20 cellular contexts compared by ENCODE assay signal in the genomic region with DNA sequence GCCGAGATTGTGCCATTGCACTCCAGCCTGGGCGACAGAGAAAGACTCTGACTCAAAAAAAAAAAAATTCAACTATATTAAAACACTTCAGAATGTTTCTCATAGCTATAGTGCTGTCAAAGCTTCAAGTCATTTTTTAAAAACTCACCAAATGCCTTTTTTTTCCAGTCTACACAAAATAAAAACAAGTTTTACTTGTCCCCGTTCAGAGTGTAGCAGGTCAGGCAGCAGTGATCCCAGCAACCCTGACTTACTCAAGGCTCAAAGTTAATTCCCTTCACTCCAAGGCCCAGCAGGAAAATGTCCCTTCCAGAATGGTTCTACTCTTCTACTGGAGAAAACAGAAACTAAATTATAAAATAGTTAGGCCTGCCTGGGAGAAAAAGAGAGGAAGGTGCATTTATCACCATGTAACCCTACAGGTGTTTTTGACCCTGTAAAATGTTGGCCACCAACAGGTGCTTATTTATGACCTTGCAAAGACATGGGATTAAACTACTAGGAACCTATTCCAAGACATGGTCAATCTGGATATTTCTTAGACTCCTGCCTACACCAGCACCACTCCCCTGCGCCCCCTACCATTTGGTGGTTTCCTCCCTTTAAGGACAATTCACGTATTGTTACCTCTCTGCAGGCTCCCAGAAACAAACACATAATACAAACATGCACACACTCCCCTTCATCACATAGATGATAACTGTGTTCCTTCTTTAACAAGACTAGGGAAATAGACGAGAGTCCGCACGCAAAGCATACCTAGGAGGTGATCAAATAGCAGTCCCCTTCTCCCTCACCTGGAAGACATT. TPM values are rescaled to one million over a fixed set of nuclear protein-coding genes. Genes with fewer than 3 reads are reported as not detected.
DNase-seq lines count a peak whose midpoint lies in the region; ATAC-seq and TF ChIP-seq lines count a peak whose summit lies in the region.
"Had no signal": no experiment of that assay in that cellular context is flagged by ENCODE, and none has a peak within 500 bp of the region (broad histone marks: within the 10 kb centered on the region; RNA-seq: fewer than 3 reads in every experiment).

No MANE protein-coding gene starts in this region.

- peaks cover 57% of the 10 kb centered on the region for H4K20me1 ChIP-seq in IMR-90 (ENCODE audit: insufficient read depth, low read length)

- no peak overlapping the region for H3K14ac ChIP-seq in IMR-90 (replicated peaks; ENCODE audit: low read depth, low read length)

- H3K4me3 Mint-ChIP-seq in activated B cell treated with CpG ODN at 0.5 μM for 24 hours: peak overlapping the region; percentile 59
- H3K4me3 Mint-ChIP-seq in mesothelial cell of epicardium: no peak overlapping the region
- no peak overlapping the region for H3K4me3 Mint-ChIP-seq in T-helper 2 cell treated with Interferon-gamma antibody and Interleukin-4, amounts not matched to agents 5 μg/mL and 100 μg/mL, for 36 hours
- H3K4me3 Mint-ChIP-seq: activated naive CD8-positive, alpha-beta T cell treated with anti-CD3 and anti-CD28 coated beads, Interleukin-2, amount 10 ng/mL, durations not matched to agents 7 days and 5 days; activated T-helper 1 cell treated with anti-CD3 and anti-CD28 coated beads, Interleukin-12 subunit alpha, Interleukin-12 subunit beta, Interleukin-2, Interleukin-4 antibody, amounts not matched to agents 30 ng/mL and 10 ng/mL and 1 ng/mL, durations not matched to agents 14 hours and 24 hours and 36 hours; CD14-positive monocyte had no signal

- H3K4me1 ChIP-seq in IMR-90 (ENCODE audit: control insufficient read depth, insufficient read depth, low read length): peaks cover 18% of the 10 kb centered on the region

- H2AK5ac ChIP-seq in IMR-90 (ENCODE audit: low read depth, low read length): no peak overlapping the region

- no peak for TF ChIP-seq RAD21 in IMR-90 (IDR thresholded peaks at IDR 0.05; ENCODE audit: low read length)

- dilution Hi-C loops in IMR-90 (cut with HindIII; ENCODE audit: low sequenced_read_pairs, unreplicated experiment): no loop called here

- H3K36me3 ChIP-seq in IMR-90 (ENCODE audit: control insufficient read depth, insufficient read depth, low read length): no peaks in the 10 kb centered on the region
- H3K36me3 ChIP-seq: uterus had no signal

- H3K27ac Mint-ChIP-seq in activated B cell treated with CpG ODN at 0.5 μM for 24 hours: peak overlapping the region; percentile 95
- H3K27ac Mint-ChIP-seq in mesothelial cell of epicardium: peak overlapping the region; percentile 34
- no peak overlapping the region for H3K27ac Mint-ChIP-seq in T-helper 2 cell treated with Interferon-gamma antibody and Interleukin-4, amounts not matched to agents 5 μg/mL and 100 μg/mL, for 36 hours
- H3K27ac Mint-ChIP-seq: activated naive CD8-positive, alpha-beta T cell treated with anti-CD3 and anti-CD28 coated beads, Interleukin-2, amount 10 ng/mL, durations not matched to agents 7 days and 5 days; activated T-helper 1 cell treated with anti-CD3 and anti-CD28 coated beads, Interleukin-12 subunit alpha, Interleukin-12 subunit beta, Interleukin-2, Interleukin-4 antibody, amounts not matched to agents 30 ng/mL and 10 ng/mL and 1 ng/mL, durations not matched to agents 14 hours and 24 hours and 36 hours had no signal

- no peak overlapping the region; the same call in 1 of the 2 replicates for H3K23ac ChIP-seq in IMR-90 (ENCODE audit: low read depth, low read length)

- H4K8ac ChIP-seq in IMR-90 (ENCODE audit: low read depth in 2 of 2, low read length in 2 of 2): no peak overlapping the region

- no peak overlapping the region for H4K91ac ChIP-seq in IMR-90 (ENCODE audit: insufficient read depth, low read depth, low read length)

- H3K36me3 Mint-ChIP-seq in activated B cell treated with CpG ODN at 0.5 μM for 24 hours (ENCODE audit: low read depth) (peaks cover 16% of the 10 kb centered on the region), mesothelial cell of epicardium (no peaks in the 10 kb centered on the region)
- H3K36me3 Mint-ChIP-seq in T-helper 2 cell treated with Interferon-gamma antibody and Interleukin-4, amounts not matched to agents 5 μg/mL and 100 μg/mL, for 36 hours (ENCODE audit: low read depth): peaks cover 9% of the 10 kb centered on the region

- no peak overlapping the region for H3K18ac ChIP-seq in IMR-90 (ENCODE audit: low read depth, low read length)

- H3K4me2 ChIP-seq in IMR-90 (ENCODE audit: low read depth, low read length): no peak overlapping the region
- H3K4me2 ChIP-seq: smooth muscle cell had no signal

- H3K79me1 ChIP-seq in IMR-90 (ENCODE audit: low read depth in 1 of 2, low read length in 2 of 2): peaks cover 15 to 73% of the 10 kb centered on the region in 2 experiments

- no peak overlapping the region for H3K9ac ChIP-seq in IMR-90 (ENCODE audit: low read depth, low read length)

- H2BK15ac ChIP-seq in IMR-90 (ENCODE audit: low read depth, low read length): no peak overlapping the region

- POLR2A ChIA-PET in IMR-90 (lab: Charles Lee; ENCODE audit: unreplicated experiment) (no interaction called here), activated B cell treated with CpG ODN at 0.5 μM for 24 hours (lab: Charles Lee) (interaction anchor here (0.6 to 1.0 kb wide), 3 partner anchors 10 to 19 kb away, joined by 3 to 10 read pairs (median 4); no protein-coding TSS in a partner anchor)

- no peak overlapping the region for H3K4me3 ChIP-seq in IMR-90 (ENCODE audit: insufficient read depth, low read depth, low read length)
- H3K4me3 ChIP-seq: smooth muscle cell, uterus had no signal

- BruUV-seq in IMR-90 (replicated peaks; lab: Mats Ljungman, UMichigan): no TSS peak

- WGBS in IMR-90 (ENCODE audit: extremely low coverage in 2 of 2, insufficient read length in 1 of 2), 2 experiments: 100% methylated on average over 3 of the region's 8 CpGs; no CpG with 5 or more reads in 1 of the 2 experiments

- H4K5ac ChIP-seq in IMR-90 (ENCODE audit: low read depth, low read length): no peak overlapping the region; the same call in 1 of the 2 replicates

- in situ Hi-C loops in IMR-90 (cut with MboI; ENCODE audit: low sequenced_read_pairs): no loop called here

- H2AFZ ChIP-seq in IMR-90 (replicated peaks; ENCODE audit: low read length, poor library complexity): no peak overlapping the region

- no peaks in the 10 kb centered on the region for H3K9me3 ChIP-seq in IMR-90 (ENCODE audit: control insufficient read depth, insufficient read depth, low read length)
- H3K9me3 ChIP-seq: uterus had no signal

- intact Hi-C loops in IMR-90 (cut with micrococcal nuclease): no loop called here
- intact Hi-C loops in activated B cell treated with CpG ODN at 0.5 μM for 24 hours (cut with micrococcal nuclease): loop anchor here (5.0 to 10.0 kb wide), 4 partner anchors 225 to 1315 kb away; partner anchors contain the start of genes GNAO1, HERPUD1 and KATNB1

- TF ChIP-seq CTCF in C4-2B (conservative IDR thresholded peaks at IDR 0.05) (0 out of 2 replicates have a peak, but pooled peaks have one; percentile 2), IMR-90 (conservative IDR thresholded peaks at IDR 0.05; ENCODE audit: low read depth, low read length) (no peak), activated B cell treated with CpG ODN at 0.5 μM for 24 hours (IDR thresholded peaks at IDR 0.05) (no peak), mesothelial cell of epicardium (IDR thresholded peaks at IDR 0.05; ENCODE audit: unreplicated experiment) (no peak)

- H3K27me3 Mint-ChIP-seq in activated B cell treated with CpG ODN at 0.5 μM for 24 hours (no peaks in the 10 kb centered on the region), mesothelial cell of epicardium (ENCODE audit: low read depth) (no peaks in the 10 kb centered on the region)
- H3K27me3 Mint-ChIP-seq in T-helper 2 cell treated with Interferon-gamma antibody and Interleukin-4, amounts not matched to agents 5 μg/mL and 100 μg/mL, for 36 hours (ENCODE audit: low read depth): no peaks in the 10 kb centered on the region
- H3K27me3 Mint-ChIP-seq: activated naive CD8-positive, alpha-beta T cell treated with anti-CD3 and anti-CD28 coated beads, Interleukin-2, amount 10 ng/mL, durations not matched to agents 7 days and 5 days had no signal

- H3K9me3 Mint-ChIP-seq in activated B cell treated with CpG ODN at 0.5 μM for 24 hours: no peaks in the 10 kb centered on the region
- H3K9me3 Mint-ChIP-seq in mesothelial cell of epicardium: no peaks in the 10 kb centered on the region
- H3K9me3 Mint-ChIP-seq in T-helper 2 cell treated with Interferon-gamma antibody and Interleukin-4, amounts not matched to agents 5 μg/mL and 100 μg/mL, for 36 hours: no peaks in the 10 kb centered on the region
- H3K9me3 Mint-ChIP-seq: activated naive CD8-positive, alpha-beta T cell treated with anti-CD3 and anti-CD28 coated beads, Interleukin-2, amount 10 ng/mL, durations not matched to agents 7 days and 5 days; activated T-helper 1 cell treated with anti-CD3 and anti-CD28 coated beads, Interleukin-12 subunit alpha, Interleukin-12 subunit beta, Interleukin-2, Interleukin-4 antibody, amounts not matched to agents 30 ng/mL and 10 ng/mL and 1 ng/mL, durations not matched to agents 14 hours and 24 hours and 36 hours; CD14-positive monocyte had no signal

- H3K56ac ChIP-seq in IMR-90 (ENCODE audit: extremely low read depth, insufficient read depth, low read length): no peak overlapping the region

- H3K27me3 ChIP-seq in IMR-90 (ENCODE audit: control insufficient read depth, insufficient read depth, low read length): no peaks in the 10 kb centered on the region
- H3K27me3 ChIP-seq: uterus had no signal

- H3K4ac ChIP-seq in IMR-90 (ENCODE audit: low read depth, low read length): no peak overlapping the region

- no peak for TF ChIP-seq POLR2A in IMR-90 (IDR thresholded peaks at IDR 0.05; ENCODE audit: low read depth, low read length)

- H2BK5ac ChIP-seq in IMR-90 (ENCODE audit: low read depth, low read length, poor library complexity, severe bottlenecking): peak overlapping the region; percentile 67

- H3K4me1 Mint-ChIP-seq in activated B cell treated with CpG ODN at 0.5 μM for 24 hours: peaks cover 85% of the 10 kb centered on the region
- peaks cover 32% of the 10 kb centered on the region for H3K4me1 Mint-ChIP-seq in mesothelial cell of epicardium
- H3K4me1 Mint-ChIP-seq in T-helper 2 cell treated with Interferon-gamma antibody and Interleukin-4, amounts not matched to agents 5 μg/mL and 100 μg/mL, for 36 hours (ENCODE audit: low read depth): peaks cover 44% of the 10 kb centered on the region

- ATAC-seq in IMR-90 (ENCODE audit: low read depth) (no peak), activated B cell treated with CpG ODN at 0.5 μM for 24 hours (ENCODE audit: low read depth) (no peak)
- ATAC-seq: left cardiac atrium had no signal

- no peak overlapping the region for H2BK20ac ChIP-seq in IMR-90 (ENCODE audit: low read depth, low read length)

- no peak overlapping the region for H2BK120ac ChIP-seq in IMR-90 (ENCODE audit: low read depth, low read length)

- DNase-seq in IMR-90: no peak
- no peak for DNase-seq in activated B cell treated with CpG ODN at 0.5 μM for 24 hours
- no peak for DNase-seq in mesothelial cell of epicardium (ENCODE audit: low spot score in 2 of 2, unreplicated experiment in 2 of 2)
- DNase-seq in islet precursor cell: no peak
- DNase-seq in amniotic stem cell (lab: John Stamatoyannopoulos, UW): no peak
- no peak for DNase-seq in AG20443 (ENCODE audit: low spot score)
- no peak for DNase-seq in T-helper 2 cell treated with Interferon-gamma antibody and Interleukin-4, amounts not matched to agents 5 μg/mL and 100 μg/mL, for 36 hours (ENCODE audit: low spot score)
- DNase-seq: activated CD4-positive, alpha-beta T cell treated with anti-CD3 and anti-CD28 coated beads for 1 hour; activated naive CD8-positive, alpha-beta T cell treated with anti-CD3 and anti-CD28 coated beads, Interleukin-2, amount 10 ng/mL, durations not matched to agents 7 days and 5 days; dermis blood vessel endothelial cell; left cardiac atrium; midbrain; NCI-H1092 treated with DMSO at 0.1 percent for 48 hours; NCI-H748 treated with DMSO at 0.1 percent for 48 hours; stimulated activated CD4-positive, alpha-beta T cell treated with anti-CD3 and anti-CD28 coated beads, Interleukin-4, amount 100 ng/mL, for 24 hours; uterus had no signal

- no peak overlapping the region for H3K27ac ChIP-seq in C4-2B
- H3K27ac ChIP-seq in IMR-90 (ENCODE audit: insufficient read depth, low read length): no peak overlapping the region
- H3K27ac ChIP-seq: uterus had no signal

- H2AK9ac ChIP-seq in IMR-90 (replicated peaks; ENCODE audit: low read depth, low read length, poor library complexity): no peak overlapping the region

- H3K9me1 ChIP-seq in IMR-90 (ENCODE audit: insufficient read depth, low read length): peaks cover 20% of the 10 kb centered on the region

- CTCF ChIA-PET in IMR-90 (lab: Yijun Ruan, JAX) (interaction anchor here (0.6 kb wide), 1 partner anchor 786 kb away, joined by 3 read pairs; no protein-coding TSS in a partner anchor), activated B cell treated with CpG ODN at 0.5 μM for 24 hours (lab: Charles Lee) (no interaction called here)

RNA-seq across cellular contexts. Expression of gene AMFR, which starts 5.4 kb away (rescaled TPM):
- total RNA-seq in IMR-90 (2012; rRNA removed) (215 and 216 TPM in 2 replicates), activated B cell treated with CpG ODN at 0.5 μM for 24 hours (118 and 134 TPM in 2 replicates), mesothelial cell of epicardium (54.6 to 60.0 TPM (median 58.1 TPM) in 3 replicates)
- 60.7 and 74.3 TPM in 2 replicates for polyA plus RNA-seq in IMR-90 (2012; rRNA removed)
- 79.2 and 162 TPM in 2 replicates for polyA plus RNA-seq in IMR-90 (2012; cell fraction: cytosol; rRNA removed)
- polyA plus RNA-seq in IMR-90 (2012; cell fraction: nucleus; rRNA removed; ENCODE audit: low replicate concordance): 61.8 and 76.4 TPM in 2 replicates

RNA-seq across cellular contexts. Expression of gene NUDT21, which starts 31.2 kb away (rescaled TPM):
- 165 and 166 TPM in 2 replicates for total RNA-seq in IMR-90 (2012; rRNA removed)
- polyA plus RNA-seq in IMR-90 (2012; rRNA removed): 52.4 and 60.9 TPM in 2 replicates
- 42.7 and 48.8 TPM in 2 replicates for polyA plus RNA-seq in IMR-90 (2012; cell fraction: cytosol; rRNA removed)
- 19.6 and 21.6 TPM in 2 replicates for polyA plus RNA-seq in IMR-90 (2012; cell fraction: nucleus; rRNA removed; ENCODE audit: low replicate concordance)
- 108 and 111 TPM in 2 replicates for total RNA-seq in activated B cell treated with CpG ODN at 0.5 μM for 24 hours
- 134 to 141 TPM (median 136 TPM) in 3 replicates for total RNA-seq in mesothelial cell of epicardium

RNA-seq across cellular contexts. Expression of gene OGFOD1, which starts 31.4 kb away (rescaled TPM):
- total RNA-seq in IMR-90 (2012; rRNA removed): 102 and 103 TPM in 2 replicates
- 39.2 and 43.5 TPM in 2 replicates for polyA plus RNA-seq in IMR-90 (2012; rRNA removed)
- 14.4 and 24.2 TPM in 2 replicates for polyA plus RNA-seq in IMR-90 (2012; cell fraction: cytosol; rRNA removed)
- 6.6 and 18.8 TPM in 2 replicates for polyA plus RNA-seq in IMR-90 (2012; cell fraction: nucleus; rRNA removed; ENCODE audit: low replicate concordance)
- total RNA-seq in activated B cell treated with CpG ODN at 0.5 μM for 24 hours: 45.6 and 51.8 TPM in 2 replicates
- total RNA-seq in mesothelial cell of epicardium: 34.3 to 37.2 TPM (median 35.5 TPM) in 3 replicates
